Comparison of ENCODE assay signal across 8 cellular contexts in the genomic region with DNA sequence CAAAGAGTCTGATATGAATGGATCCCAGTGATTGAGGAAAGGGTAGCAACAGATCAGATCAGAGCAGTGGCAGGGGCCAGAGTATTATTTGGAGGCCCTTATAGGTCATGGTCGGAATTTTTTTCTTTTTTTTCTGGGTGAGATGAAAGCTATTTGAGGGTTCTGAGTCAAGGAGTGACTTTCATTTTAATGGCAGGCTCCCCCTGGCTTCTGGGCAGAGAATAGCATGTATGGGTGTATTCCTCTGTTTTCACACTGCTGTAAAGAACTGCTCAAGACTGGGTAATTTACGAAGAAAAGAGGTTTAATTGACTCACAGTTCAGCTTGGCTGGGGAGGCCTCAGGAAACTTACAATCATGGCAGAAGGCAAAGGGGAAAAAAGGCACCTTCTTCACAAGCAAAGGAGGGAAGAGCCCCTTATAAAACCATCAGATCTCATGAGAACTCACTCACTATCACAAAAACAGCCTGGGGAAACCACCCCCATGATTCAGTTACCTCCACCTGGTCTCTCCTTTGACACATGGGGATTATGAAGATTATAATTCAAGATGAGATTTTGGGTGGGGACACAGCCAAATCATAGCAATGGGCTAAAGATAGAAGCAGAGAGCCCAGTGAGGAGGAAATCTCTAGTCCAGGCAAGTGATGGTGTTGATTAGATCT. TPM values are rescaled to one million over a fixed set of nuclear protein-coding genes. Genes with fewer than 3 reads are reported as not detected.
DNase-seq lines count a peak whose midpoint lies in the region; ATAC-seq and TF ChIP-seq lines count a peak whose summit lies in the region.

No MANE protein-coding gene starts in this region.

- H3K27me3 ChIP-seq in Panc1 (ENCODE audit: control insufficient read depth, insufficient read depth, low read length) (no peaks in the 10 kb centered on the region), lung (ENCODE audit: control insufficient read depth, insufficient read depth) (no peaks in the 10 kb centered on the region)

- CTCF ChIA-PET in Panc1 (lab: Charles Lee), result interaction anchor here (0.6 kb wide), 2 partner anchors 23 to 909 kb away, joined by 4 to 10 read pairs; no protein-coding TSS in a partner anchor

- H3K27ac ChIP-seq in Panc1 (ENCODE audit: low read length), result no peak overlapping the region
- H3K27ac ChIP-seq in lung (ENCODE audit: low read depth in 1 of 2, low read length in 1 of 2), result no peak overlapping the region

- intact Hi-C loops in Panc1 (cut with micrococcal nuclease; ENCODE audit: unreplicated experiment), result no loop called here

- ATAC-seq in Panc1 (no peak), lung (ENCODE audit: insufficient read depth, low FRiP score) (no peak), GM21619 (IDR thresholded peaks at IDR 0.05; ENCODE audit: unreplicated experiment) (no peak)

- peak; percentile 31 for DNase-seq in activated T-cell treated with anti-CD3 and anti-CD28 coated beads for 1 hour (ENCODE audit: low read depth)
- no peak for DNase-seq in activated T-cell treated with anti-CD3 and anti-CD28 coated beads for 4 hours
- no peak for DNase-seq in Panc1 (ENCODE audit: low read depth, low spot score)
- DNase-seq in amniotic epithelial cell (ENCODE audit: low read depth), result peak; percentile 29
- DNase-seq in lung (ENCODE audit: low spot score), result no peak
- no peak for DNase-seq in putamen (ENCODE audit: low spot score)
- no peak for DNase-seq in NCI-H1105 treated with DMSO at 0.1 percent for 48 hours (lab: John Stamatoyannopoulos, UW)

- in situ Hi-C loops in Panc1 (cut with HindIII; ENCODE audit: low pct_unique_long_range_greater_than_20kb, low sequenced_read_pairs), result no loop called here

- no peaks in the 10 kb centered on the region for H3K4me1 ChIP-seq in Panc1 (ENCODE audit: control insufficient read depth, insufficient read depth, low read length)
- no peaks in the 10 kb centered on the region for H3K4me1 ChIP-seq in lung (ENCODE audit: control insufficient read depth in 2 of 2, insufficient read depth in 2 of 2, low read length in 2 of 2)

- no peaks in the 10 kb centered on the region for H3K36me3 ChIP-seq in Panc1 (ENCODE audit: control insufficient read depth, insufficient read depth, low read length)
- peaks cover 0 to 3% of the 10 kb centered on the region in 2 donors for H3K36me3 ChIP-seq in lung (ENCODE audit: control insufficient read depth in 2 of 2, insufficient read depth in 2 of 2, low read length in 2 of 2)

- no peaks in the 10 kb centered on the region for H3K9me3 ChIP-seq in Panc1 (ENCODE audit: control insufficient read depth, insufficient read depth, low read depth, low read length)
- H3K9me3 ChIP-seq in lung (ENCODE audit: control insufficient read depth in 2 of 2, insufficient read depth in 1 of 2, low read length in 1 of 2), result no peaks in the 10 kb centered on the region

- BruUV-seq in Panc1 (replicated peaks; lab: Mats Ljungman, UMichigan), result no TSS peak

- POLR2A ChIA-PET in Panc1 (lab: Charles Lee), result interaction anchor here (0.6 kb wide), 2 partner anchors 23 to 130 kb away, joined by 3 read pairs; no protein-coding TSS in a partner anchor

- TF ChIP-seq CTCF in Panc1 (IDR thresholded peaks at IDR 0.05) (peak; percentile 83), lung (IDR thresholded peaks at IDR 0.05; ENCODE audit: control extremely low read depth, extremely low read depth) (peak; percentile 27)

- H3K4me3 ChIP-seq in Panc1 (ENCODE audit: low read depth in 2 of 2, low read length in 2 of 2) (no peak overlapping the region), lung (no peak overlapping the region)

- 58 to 66% methylated on average over 2 of the region's 2 CpGs for WGBS in lung, 2 donors

RNA-seq across cellular contexts. Expression of a gene that starts 3.0 kb away (rescaled TPM):
- total RNA-seq in Panc1 (2021; ENCODE audit: unreplicated experiment) (1.3 TPM), lung (1 to 10 TPM; 1.8 to 2.5 TPM)
- 0.19 TPM for polyA plus RNA-seq in Panc1 (2012; ENCODE audit: insufficient read length)
- 1 to 10 TPM in 1 of 2 donors, under 1 TPM in 1; 0.93 to 2.4 TPM for polyA plus RNA-seq in lung

RNA-seq across cellular contexts. Expression of a gene that starts 7.2 kb away (rescaled TPM):
- total RNA-seq in Panc1 (2021; ENCODE audit: unreplicated experiment) (0.33 TPM), lung (10 to 100 TPM; 33.9 to 65.1 TPM)
- polyA plus RNA-seq in Panc1 (2012; ENCODE audit: insufficient read length), result 10.0 TPM
- polyA plus RNA-seq in lung, result 100 to 1,000 TPM in 1 of 2 donors, 10 to 100 TPM in 1; 37.2 to 154 TPM

RNA-seq across cellular contexts. Expression of a gene that starts 34.2 kb away (rescaled TPM):
- 31.9 TPM for total RNA-seq in Panc1 (2021; ENCODE audit: unreplicated experiment)
- 48.2 TPM for polyA plus RNA-seq in Panc1 (2012; ENCODE audit: insufficient read length)
- 10 to 100 TPM; 31.4 to 40.0 TPM for total RNA-seq in lung
- polyA plus RNA-seq in lung, result 10 to 100 TPM; 21.9 to 31.5 TPM

RNA-seq across cellular contexts. Expression of a gene that starts 35.7 kb away (rescaled TPM):
- 0.95 TPM for total RNA-seq in Panc1 (2021; ENCODE audit: unreplicated experiment)
- polyA plus RNA-seq in Panc1 (2012; ENCODE audit: insufficient read length), result 2.8 TPM
- total RNA-seq in lung, result under 1 TPM; 0.85 to 0.95 TPM
- polyA plus RNA-seq in lung, result under 1 TPM; 0.58 to 0.91 TPM

Comparison
In these comparisons a context has a peak if more than half of its experiments do, and no peak if none do; other contexts are left out.
1. DNase-seq: peak in activated T-cell treated with anti-CD3 and anti-CD28 coated beads for 1 hour (single experiment) and amniotic epithelial cell (single experiment); none in activated T-cell treated with anti-CD3 and anti-CD28 coated beads for 4 hours (single experiment), Panc1 (single experiment), lung (single experiment), putamen (single experiment) and NCI-H1105 treated with DMSO at 0.1 percent for 48 hours (single experiment).
2. RNA of a gene that starts 7.2 kb away (total RNA-seq): 33.9 to 65.1 TPM in lung; 0.33 TPM in Panc1 (single experiment); every median in the first group is over 10 times any median in the second.